ENCODE assay signal across 8 cellular contexts in genomic region chr7:7944619-7945282, GRCh38. TPM values are rescaled to one million over a fixed set of nuclear protein-coding genes. Genes with fewer than 3 reads are reported as not detected.
DNase-seq lines count a peak whose midpoint lies in the region; ATAC-seq and TF ChIP-seq lines count a peak whose summit lies in the region.

No MANE protein-coding gene starts in this region.

- POLR2A ChIA-PET in naive thymus-derived CD4-positive, alpha-beta T cell (lab: Charles Lee), result interaction anchor here (1.0 to 2.5 kb wide), 6 partner anchors 8 to 181 kb away, joined by 3 to 5 read pairs (median 4); partner anchors contain the start of gene GLCCI1

- no peaks in the 10 kb centered on the region for H4K20me1 ChIP-seq in BLaER1

- no peaks in the 10 kb centered on the region for H3K27me3 Mint-ChIP-seq in activated CD8-positive, alpha-beta memory T cell treated with anti-CD3 and anti-CD28 coated beads, Interleukin-2, amount 10 ng/mL, durations not matched to agents 7 days and 5 days
- no peaks in the 10 kb centered on the region for H3K27me3 Mint-ChIP-seq in naive thymus-derived CD4-positive, alpha-beta T cell

- H3K4me1 Mint-ChIP-seq in activated CD8-positive, alpha-beta memory T cell treated with anti-CD3 and anti-CD28 coated beads, Interleukin-2, amount 10 ng/mL, durations not matched to agents 7 days and 5 days, result peaks cover 38% of the 10 kb centered on the region
- peaks cover 14 to 25% (median 20%) of the 10 kb centered on the region in 7 donors for H3K4me1 Mint-ChIP-seq in naive thymus-derived CD4-positive, alpha-beta T cell

- H3K36me3 Mint-ChIP-seq in activated CD8-positive, alpha-beta memory T cell treated with anti-CD3 and anti-CD28 coated beads, Interleukin-2, amount 10 ng/mL, durations not matched to agents 7 days and 5 days, result peaks cover 4% of the 10 kb centered on the region
- H3K36me3 Mint-ChIP-seq in naive thymus-derived CD4-positive, alpha-beta T cell, result peaks cover 0 to under 1% (median 0%) of the 10 kb centered on the region in 5 donors

- CTCF ChIA-PET in activated CD8-positive, alpha-beta memory T cell treated with anti-CD3 and anti-CD28 coated beads, Interleukin-2, amount 10 ng/mL, durations not matched to agents 7 days and 5 days (lab: Charles Lee), result interaction anchor here (0.7 to 2.2 kb wide), 12 partner anchors 10 to 263 kb away, joined by 3 to 12 read pairs (median 4); partner anchors contain the start of gene GLCCI1
- CTCF ChIA-PET in naive thymus-derived CD4-positive, alpha-beta T cell (lab: Charles Lee), result interaction anchor here (0.8 to 1.6 kb wide), 3 partner anchors 8 to 264 kb away, joined by 3 read pairs; no protein-coding TSS in a partner anchor

- peaks cover 34% of the 10 kb centered on the region for H3K4me1 ChIP-seq in BLaER1
- peaks cover 11 to 33% of the 10 kb centered on the region in 2 donors for H3K4me1 ChIP-seq in naive thymus-derived CD4-positive, alpha-beta T cell (ENCODE audit: control insufficient read depth in 2 of 2, insufficient read depth in 2 of 2, low read length in 2 of 2)

- H3K9me3 ChIP-seq in BLaER1, result no peaks in the 10 kb centered on the region
- no peaks in the 10 kb centered on the region for H3K9me3 ChIP-seq in naive thymus-derived CD4-positive, alpha-beta T cell (ENCODE audit: control insufficient read depth in 2 of 3, low read length in 3 of 3)

- peak overlapping the region; percentile 96 for H3K27ac Mint-ChIP-seq in activated CD8-positive, alpha-beta memory T cell treated with anti-CD3 and anti-CD28 coated beads, Interleukin-2, amount 10 ng/mL, durations not matched to agents 7 days and 5 days
- peak overlapping the region; percentile 43 to 86 (median 80) for H3K27ac Mint-ChIP-seq in naive thymus-derived CD4-positive, alpha-beta T cell

- intact Hi-C loops in naive thymus-derived CD4-positive, alpha-beta T cell (cut with micrococcal nuclease), result loop anchor here (1.0 to 5.0 kb wide), 4 partner anchors 24 to 52 kb away; partner anchors contain the start of gene GLCCI1 (in 2 of the 2)

- peak; percentile 94 for ATAC-seq in GM19438 (IDR thresholded peaks at IDR 0.05; ENCODE audit: low read depth, unreplicated experiment)
- peak; percentile 88 for ATAC-seq in HG03442 (IDR thresholded peaks at IDR 0.05; ENCODE audit: unreplicated experiment)
- peak; percentile 94 for ATAC-seq in activated CD8-positive, alpha-beta memory T cell treated with anti-CD3 and anti-CD28 coated beads, Interleukin-2, amount 10 ng/mL, durations not matched to agents 7 days and 5 days
- ATAC-seq in naive thymus-derived CD4-positive, alpha-beta T cell, result peak; percentile 90

- no peaks in the 10 kb centered on the region for H3K9me3 Mint-ChIP-seq in activated CD8-positive, alpha-beta memory T cell treated with anti-CD3 and anti-CD28 coated beads, Interleukin-2, amount 10 ng/mL, durations not matched to agents 7 days and 5 days (ENCODE audit: low read depth)
- H3K9me3 Mint-ChIP-seq in naive thymus-derived CD4-positive, alpha-beta T cell, result no peaks in the 10 kb centered on the region

- H3K4me2 ChIP-seq in BLaER1, result peak overlapping the region; percentile 80

- H3K27ac ChIP-seq in BLaER1 (peak overlapping the region; percentile 71), coronary artery (no peak overlapping the region)
- H3K27ac ChIP-seq in naive thymus-derived CD4-positive, alpha-beta T cell (ENCODE audit: low read depth, low read length), result peak overlapping the region; percentile 16

- H3K9ac ChIP-seq in BLaER1, result peak overlapping the region; percentile 20; the same call in 1 of the 2 replicates

- no peaks in the 10 kb centered on the region for H3K27me3 ChIP-seq in BLaER1
- no peaks in the 10 kb centered on the region for H3K27me3 ChIP-seq in naive thymus-derived CD4-positive, alpha-beta T cell (ENCODE audit: control insufficient read depth in 2 of 2, insufficient read depth in 2 of 2, low read length in 2 of 2)

- peak overlapping the region; percentile 75 for H3K4me3 Mint-ChIP-seq in activated CD8-positive, alpha-beta memory T cell treated with anti-CD3 and anti-CD28 coated beads, Interleukin-2, amount 10 ng/mL, durations not matched to agents 7 days and 5 days
- peak overlapping the region; percentile 52 to 82 (median 72) for H3K4me3 Mint-ChIP-seq in naive thymus-derived CD4-positive, alpha-beta T cell

- TF ChIP-seq CTCF in coronary artery (IDR thresholded peaks at IDR 0.05), result no peak

- H3K36me3 ChIP-seq in BLaER1, result no peaks in the 10 kb centered on the region
- no peaks in the 10 kb centered on the region for H3K36me3 ChIP-seq in naive thymus-derived CD4-positive, alpha-beta T cell (ENCODE audit: control insufficient read depth in 2 of 3, insufficient read depth in 3 of 3, low read length in 3 of 3)

- DNase-seq in activated CD8-positive, alpha-beta memory T cell treated with anti-CD3 and anti-CD28 coated beads, Interleukin-2, amount 10 ng/mL, durations not matched to agents 7 days and 5 days, result peak; percentile 90
- peak in 7 of 9 donors; percentile 23 to 39 (median 33) for DNase-seq in naive thymus-derived CD4-positive, alpha-beta T cell
- DNase-seq in SKM-1 treated with dmso at 0.1 percent for 144 hours (lab: John Stamatoyannopoulos, UW; ENCODE audit: unreplicated experiment) (no peak), coronary artery (ENCODE audit: low spot score) (no peak), NCI-H146 treated with DMSO at 0.1 percent for 48 hours (lab: John Stamatoyannopoulos, UW; ENCODE audit: unreplicated experiment) (no peak)

- H3K4me3 ChIP-seq in BLaER1 (peak overlapping the region; percentile 42), coronary artery (no peak overlapping the region)
- H3K4me3 ChIP-seq in naive thymus-derived CD4-positive, alpha-beta T cell (ENCODE audit: low read length), result peak overlapping the region; percentile 32

RNA-seq across cellular contexts. Expression of gene GLCCI1, which starts 23.8 kb away (rescaled TPM):
- total RNA-seq in activated CD8-positive, alpha-beta memory T cell treated with anti-CD3 and anti-CD28 coated beads, Interleukin-2, amount 10 ng/mL, durations not matched to agents 7 days and 5 days, result 10 to 100 TPM; 37.7 to 43.6 TPM
- 10 to 100 TPM; 24.9 to 43.1 (median 35.4) TPM for total RNA-seq in naive thymus-derived CD4-positive, alpha-beta T cell
- 10 to 100 TPM in 1 of 2 donors, 1 to 10 TPM in 1; 6.9 to 12.7 TPM for polyA plus RNA-seq in naive thymus-derived CD4-positive, alpha-beta T cell

Comparison
In these comparisons a context has a peak if more than half of its experiments do, and no peak if none do; other contexts are left out.
1. H3K27ac ChIP-seq: peak in BLaER1 (single experiment) and naive thymus-derived CD4-positive, alpha-beta T cell (single experiment); none in coronary artery (0 of 2).
2. DNase-seq: peak in activated CD8-positive, alpha-beta memory T cell treated with anti-CD3 and anti-CD28 coated beads, Interleukin-2, amount 10 ng/mL, durations not matched to agents 7 days and 5 days (single experiment) and naive thymus-derived CD4-positive, alpha-beta T cell (7 of 9); none in SKM-1 treated with dmso at 0.1 percent for 144 hours (single experiment), coronary artery (single experiment) and NCI-H146 treated with DMSO at 0.1 percent for 48 hours (single experiment).
3. Peak in every context shown above with its lines, with median percentiles within 50 percentile points of each other: ATAC-seq.